15 cellular contexts compared by ENCODE assay signal in the genomic region with DNA sequence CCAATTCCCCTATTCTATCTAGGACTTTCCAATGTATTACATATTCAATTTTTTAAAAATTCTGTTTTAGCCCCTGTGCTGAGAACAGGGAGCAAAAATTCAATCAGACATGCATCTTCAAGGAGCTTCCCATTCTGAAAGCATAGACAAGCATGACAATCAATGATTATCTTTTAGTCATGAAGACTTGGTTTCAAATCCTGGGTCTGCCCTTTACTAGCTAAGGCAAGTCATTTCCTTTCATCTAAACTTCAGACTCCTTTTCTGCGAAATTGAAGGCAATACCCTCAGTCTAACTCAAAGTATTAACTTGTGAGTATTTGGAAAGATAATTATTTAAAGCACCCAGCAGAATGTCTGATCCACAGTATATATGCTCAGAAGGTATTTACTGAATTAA. TPM values are rescaled to one million over a fixed set of nuclear protein-coding genes. Genes with fewer than 3 reads are reported as not detected.
DNase-seq lines count a peak whose midpoint lies in the region; TF ChIP-seq lines count a peak whose summit lies in the region.
"Had no signal": no experiment of that assay in that cellular context is flagged by ENCODE, and none has a peak within 500 bp of the region (broad histone marks: within the 10 kb centered on the region; RNA-seq: fewer than 3 reads in every experiment).

No MANE protein-coding gene starts in this region.

- TF ChIP-seq CTCF in Loucy (conservative IDR thresholded peaks at IDR 0.05; ENCODE audit: low read length): no peak
- no peak for TF ChIP-seq CTCF in spleen (IDR thresholded peaks at IDR 0.05 in 8 of 11, conservative IDR thresholded peaks at IDR 0.05 in 3 of 11)

- no peak overlapping the region for H3K27ac ChIP-seq in BLaER1
- H3K27ac ChIP-seq in angular gyrus (ENCODE audit: low read depth, low read length): peak overlapping the region; percentile 7
- peak overlapping the region in 4 of 8 donors; percentile 10 to 82 (median 52) for H3K27ac ChIP-seq in spleen
- H3K27ac ChIP-seq: SK-N-MC had no signal

- peaks cover 50% of the 10 kb centered on the region for H3K79me2 ChIP-seq in Loucy (ENCODE audit: insufficient read depth, low read length)

- H3K9ac ChIP-seq in BLaER1 (no peak overlapping the region), Loucy (ENCODE audit: low read depth, low read length, poor library complexity, severe bottlenecking) (peak overlapping the region; percentile 17)

- H3K9me2 ChIP-seq in Loucy (replicated peaks; ENCODE audit: low read depth, low read length): no peaks in the 10 kb centered on the region

- H3K9me3 ChIP-seq in BLaER1: no peaks in the 10 kb centered on the region
- H3K9me3 ChIP-seq in Loucy (ENCODE audit: insufficient read depth, low read depth, low read length): no peaks in the 10 kb centered on the region
- H3K9me3 ChIP-seq in spleen: no peaks in the 10 kb centered on the region

- H2AFZ ChIP-seq in Loucy (ENCODE audit: low read length): no peak overlapping the region

- H3F3A ChIP-seq in Loucy (ENCODE audit: low read depth): 0 out of 2 replicates have a peak, but pooled peaks cover 3% of the 10 kb centered on the region

- no peak for DNase-seq in stimulated activated CD4-positive, alpha-beta T cell treated with anti-CD3 and anti-CD28 coated beads, Interleukin-4, amount 100 ng/mL, for 1 hour
- DNase-seq in NCI-H128 (lab: John Stamatoyannopoulos, UW; ENCODE audit: unreplicated experiment): no peak
- no peak for DNase-seq in GF-D8 (lab: John Stamatoyannopoulos, UW)
- DNase-seq in spleen: no peak
- DNase-seq: COR-L47, NCI-H1092, NCI-H1694, NCI-H226, NCI-H524 treated with DMSO at 0.1 percent for 48 hours, Right ventricle myocardium superior had no signal

- no peak overlapping the region for H3K4me3 ChIP-seq in BLaER1
- H3K4me3 ChIP-seq in GM08714 (ENCODE audit: low read length): peak overlapping the region; percentile 29
- H3K4me3 ChIP-seq in Loucy (ENCODE audit: low read length, poor library complexity, severe bottlenecking): peak overlapping the region; percentile 44
- no peak overlapping the region for H3K4me3 ChIP-seq in spleen
- H3K4me3 ChIP-seq: SK-N-MC had no signal

- H3K36me3 ChIP-seq in BLaER1: peaks cover 23% of the 10 kb centered on the region
- no peaks in the 10 kb centered on the region for H3K36me3 ChIP-seq in Loucy (ENCODE audit: insufficient read depth, low read length)
- no peaks in the 10 kb centered on the region for H3K36me3 ChIP-seq in spleen

- H3K27me3 ChIP-seq in BLaER1 (no peaks in the 10 kb centered on the region), Loucy (ENCODE audit: insufficient read depth, low read length, poor library complexity, severe bottlenecking) (no peaks in the 10 kb centered on the region), spleen (replicated peaks in 1 of 7) (no peaks in the 10 kb centered on the region)

- TF ChIP-seq POLR2A in spleen (IDR thresholded peaks at IDR 0.05): no peak

- intact Hi-C loops in spleen (cut with DNase I; ENCODE audit: low total_unique reads): no loop called here

- H3K4me1 ChIP-seq in BLaER1: peaks cover 46% of the 10 kb centered on the region
- peaks cover 50% of the 10 kb centered on the region for H3K4me1 ChIP-seq in Loucy (ENCODE audit: insufficient read depth, low read length, poor library complexity, severe bottlenecking)
- H3K4me1 ChIP-seq in spleen: peaks cover 0 to 47% (median 24%) of the 10 kb centered on the region in 6 donors

- WGBS in spleen, 5 donors: 79 to 91% (median 86%) methylated on average over 1 of the region's 1 CpG

- H4K20me1 ChIP-seq in BLaER1 (peaks cover 78% of the 10 kb centered on the region), Loucy (ENCODE audit: insufficient read depth, low read length, poor library complexity, severe bottlenecking) (no peaks in the 10 kb centered on the region)

- peak overlapping the region; percentile 42; the same call in 1 of the 2 replicates for H3K4me2 ChIP-seq in BLaER1
- peak overlapping the region; percentile 70 for H3K4me2 ChIP-seq in Loucy (ENCODE audit: low read depth, low read length, poor library complexity, severe bottlenecking)

RNA-seq across cellular contexts. Expression of a gene that starts 24.1 kb away (rescaled TPM):
- total RNA-seq in spleen: 10 to 100 TPM; 31.0 to 76.5 (median 43.1) TPM
- 10 to 100 TPM in 2 of 3 donors, 1 to 10 TPM in 1; 9.3 to 16.4 (median 11.0) TPM for polyA plus RNA-seq in spleen

Comparison
In these comparisons a context has a peak if more than half of its experiments do, and no peak if none do; other contexts are left out.
1. H3K4me3 ChIP-seq: peak in GM08714 (single experiment) and Loucy (single experiment); none in BLaER1 (single experiment) and spleen (0 of 8).